ENCODE assay signal across 10 cellular contexts in the genomic region with DNA sequence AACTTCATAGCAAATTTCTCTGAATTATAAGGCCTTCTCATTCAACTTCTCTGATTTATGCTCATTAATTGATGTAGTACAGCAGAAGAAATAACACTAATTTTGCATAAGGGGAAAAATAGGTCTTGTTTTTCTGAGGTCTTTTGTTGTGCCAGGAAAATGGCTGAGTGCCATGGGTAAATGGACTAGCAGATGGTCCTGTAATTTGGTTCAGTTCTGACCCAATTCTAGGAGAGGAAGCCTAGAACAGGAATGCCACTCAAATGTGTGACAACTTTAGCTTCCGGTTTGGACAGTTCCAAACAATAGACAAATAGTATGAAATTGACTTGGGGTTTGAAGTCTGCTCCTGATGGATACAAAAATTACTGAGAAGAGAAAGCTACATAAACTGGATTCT. TPM values are rescaled to one million over a fixed set of nuclear protein-coding genes. Genes with fewer than 3 reads are reported as not detected.
"Had no signal": no experiment of that assay in that cellular context is flagged by ENCODE, and none has a peak within 500 bp of the region (broad histone marks: within the 10 kb centered on the region; RNA-seq: fewer than 3 reads in every experiment).

No MANE protein-coding gene starts in this region.

- H3K4me1 Mint-ChIP-seq: GM23338, H9, IgD-negative memory B cell had no signal

- H3K9me3 Mint-ChIP-seq: GM23338, HFFc6, IgD-negative memory B cell had no signal

- H3K27ac ChIP-seq: HL-60 had no signal

- H2AFZ ChIP-seq: GM23338 had no signal

- H3K4me2 ChIP-seq: GM23338 had no signal

- H3K27ac Mint-ChIP-seq: GM23338, H9, HFFc6, IgD-negative memory B cell had no signal

- FAIRE-seq: H1, H54, HepG2 had no signal

- ATAC-seq: GM23338, HepG2 had no signal

- H3K4me3 Mint-ChIP-seq: GM23338, H9, HFFc6, IgD-negative memory B cell had no signal

- DNase-seq: H9, HCEC 1CT, HFFc6, KBM-7 had no signal

- H3K4me3 ChIP-seq: GM23338 had no signal

RNA-seq across cellular contexts. Expression of a gene that starts 6.2 kb away (rescaled TPM):
- polyA plus RNA-seq: HepG2 had no signal

RNA-seq across cellular contexts. Expression of a gene that starts 49.2 kb away (rescaled TPM):
- polyA plus RNA-seq: IgD-negative memory B cell had no signal
